Comparison of ENCODE assay signal across 19 cellular contexts in the genomic region with DNA sequence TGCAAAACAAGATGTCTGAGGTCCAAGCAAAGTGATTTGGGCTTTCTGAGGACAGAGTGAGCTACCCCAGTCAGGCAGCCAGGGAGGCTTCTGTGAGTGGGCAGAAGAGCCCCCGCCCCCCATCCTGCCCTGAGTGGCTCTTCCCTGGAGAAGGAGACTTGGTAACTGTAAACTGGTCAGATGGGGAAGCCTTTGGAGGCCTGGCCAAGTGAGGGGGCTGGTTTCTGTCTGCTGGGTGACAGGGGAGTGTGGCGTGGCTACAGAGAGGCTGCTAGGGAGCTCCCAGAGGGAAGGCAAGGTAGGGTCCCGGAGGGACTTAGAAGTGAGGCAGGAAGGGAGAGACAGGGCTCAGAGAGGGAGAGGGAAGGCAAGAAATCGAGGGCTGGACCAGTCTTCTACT.
DNase-seq lines count a peak whose midpoint lies in the region; ATAC-seq, FAIRE-seq and TF ChIP-seq lines count a peak whose summit lies in the region.
"Had no signal": no experiment of that assay in that cellular context is flagged by ENCODE, and none has a peak within 500 bp of the region (broad histone marks: within the 10 kb centered on the region; RNA-seq: fewer than 3 reads in every experiment).

No MANE protein-coding gene starts in this region.

- H3K23ac ChIP-seq in H1 (ENCODE audit: insufficient read length) (no peak overlapping the region), neuronal stem cell (ENCODE audit: low read depth, low read length, poor library complexity) (no peak overlapping the region)

- H2AK5ac ChIP-seq in H1 (ENCODE audit: low read depth, low read length) (peak overlapping the region; percentile 70), neuronal stem cell (ENCODE audit: low read depth, low read length) (peak overlapping the region; percentile 61)

- peak overlapping the region; percentile 88; the same call in 1 of the 2 replicates for H2BK15ac ChIP-seq in H1 (ENCODE audit: low read length)
- peak overlapping the region; percentile 50 for H2BK15ac ChIP-seq in neuronal stem cell (ENCODE audit: low read length)

- CTCF ChIA-PET in MCF 10A (lab: Yijun Ruan, JAX) (interaction anchor here (0.6 to 8.9 kb wide), 25 partner anchors 10 to 554 kb away, joined by 3 to 108 read pairs (median 4); no protein-coding TSS in a partner anchor), mammary epithelial cell (lab: Charles Lee; ENCODE audit: low non-redundant PET) (interaction anchor here (0.6 to 1.0 kb wide), 3 partner anchors 45 to 217 kb away, joined by 3 read pairs; no protein-coding TSS in a partner anchor), H1 (lab: Charles Lee; ENCODE audit: partially characterized antibody) (interaction anchor here (0.7 to 6.3 kb wide), 24 partner anchors 11 to 256 kb away, joined by 3 to 58 read pairs (median 5); no protein-coding TSS in a partner anchor)

- no peak for DNase-seq in MCF 10A (ENCODE audit: unreplicated experiment)
- DNase-seq in mammary epithelial cell = no peak
- DNase-seq in H1 (ENCODE audit: low read depth in 1 of 2, low spot score in 2 of 2) = no peak
- no peak for DNase-seq in neuronal stem cell (ENCODE audit: low spot score)
- no peak for DNase-seq in HT-29 (ENCODE audit: low spot score)
- DNase-seq in substantia nigra (lab: John Stamatoyannopoulos, UW) = no peak
- no peak for DNase-seq in NCI-H1694 treated with DMSO at 0.1 percent for 48 hours (lab: John Stamatoyannopoulos, UW)
- DNase-seq: activated naive CD4-positive, alpha-beta T cell treated with anti-CD3 and anti-CD28 coated beads, Interleukin-2, amount 10 ng/mL, durations not matched to agents 7 days and 5 days; hippocampal formation; Kasumi-1; NCI-H1417; nucleus accumbens had no signal

- TF ChIP-seq POLR2A in H1 (IDR thresholded peaks at IDR 0.05; ENCODE audit: control extremely low read depth in 1 of 2, low read depth in 2 of 2, low read length in 2 of 2) = no peak

- H3K36me3 ChIP-seq in mammary epithelial cell (ENCODE audit: insufficient read depth, low read length) (no peaks in the 10 kb centered on the region), H1 (ENCODE audit: control insufficient read depth in 2 of 4, insufficient read depth in 4 of 4, low read length in 3 of 4) (no peaks in the 10 kb centered on the region), neuronal stem cell (replicated peaks in 1 of 2; ENCODE audit: control insufficient read depth in 2 of 2, insufficient read depth in 2 of 2, low read length in 2 of 2) (no peaks in the 10 kb centered on the region)
- H3K36me3 ChIP-seq: esophagus muscularis mucosa, tibial nerve had no signal

- POLR2A ChIA-PET in MCF 10A (lab: Yijun Ruan, JAX) = interaction anchor here (0.6 to 5.1 kb wide), 7 partner anchors 58 to 567 kb away, joined by 3 to 50 read pairs (median 3); a partner anchor contains a TSS
- POLR2A ChIA-PET in H1 (lab: Charles Lee; ENCODE audit: partially characterized antibody) = interaction anchor here (1.2 to 1.3 kb wide), 2 partner anchors 11 to 244 kb away, joined by 4 read pairs; no protein-coding TSS in a partner anchor

- H4K20me1 ChIP-seq in mammary epithelial cell (ENCODE audit: insufficient read depth, low read length) (no peaks in the 10 kb centered on the region), H1 (replicated peaks in 1 of 2; ENCODE audit: control insufficient read depth in 1 of 2, insufficient read depth in 2 of 2, low read length in 2 of 2) (no peaks in the 10 kb centered on the region)

- H2BK5ac ChIP-seq in H1 (ENCODE audit: low read depth, low read length) (no peak overlapping the region), neuronal stem cell (ENCODE audit: low read length) (peak overlapping the region; percentile 16)

- ATAC-seq in GM21423 (IDR thresholded peaks at IDR 0.05; ENCODE audit: unreplicated experiment) = no peak
- ATAC-seq: GM12878, Right ventricle myocardium inferior had no signal

- H3K4me3 ChIP-seq in mammary epithelial cell (replicated peaks in 1 of 3; ENCODE audit: insufficient read depth in 1 of 3, low read depth in 2 of 3, low read length in 3 of 3) = no peak overlapping the region
- no peak overlapping the region for H3K4me3 ChIP-seq in H1 (ENCODE audit: extremely low read depth in 1 of 4, insufficient read depth in 2 of 4, low read depth in 3 of 4, low read length in 4 of 4)
- no peak overlapping the region for H3K4me3 ChIP-seq in neuronal stem cell (ENCODE audit: low read length in 2 of 2)
- H3K4me3 ChIP-seq: A549, esophagus muscularis mucosa, GM12878, tibial nerve had no signal

- FAIRE-seq in H1 (lab: Jason Lieb, UNC) = no peak
- FAIRE-seq: A549, GM12878 had no signal

- BruUV-seq in MCF 10A (replicated peaks; lab: Mats Ljungman, UMichigan) (no TSS peak), mammary epithelial cell (replicated peaks; lab: Mats Ljungman, UMichigan) (no TSS peak)

- no peak for TF ChIP-seq CTCF in MCF 10A (IDR thresholded peaks at IDR 0.05; ENCODE audit: unreplicated experiment)
- no peak for TF ChIP-seq CTCF in mammary epithelial cell (conservative IDR thresholded peaks at IDR 0.05 in 1 of 2, IDR thresholded peaks at IDR 0.05 in 1 of 2; ENCODE audit: extremely low read depth in 1 of 2, insufficient read depth in 1 of 2, low read depth in 1 of 2, low read length in 2 of 2)
- TF ChIP-seq CTCF in H1 (IDR thresholded peaks at IDR 0.05; ENCODE audit: control extremely low read depth in 1 of 3, insufficient read depth in 1 of 3, low read depth in 1 of 3, low read length in 3 of 3) = no peak

- H3K4me1 ChIP-seq in mammary epithelial cell (ENCODE audit: insufficient read depth, low read length) (peaks cover 56% of the 10 kb centered on the region), H1 (replicated peaks in 1 of 4; ENCODE audit: control insufficient read depth in 3 of 4, insufficient read depth in 4 of 4, low read length in 3 of 4) (peaks cover 0 to 7% (median 4%) of the 10 kb centered on the region in 4 experiments; a peak in 4 of 7 replicates), neuronal stem cell (ENCODE audit: control insufficient read depth in 2 of 2, insufficient read depth in 1 of 2, low read depth in 1 of 2, low read length in 2 of 2) (peaks cover 3 to 6% of the 10 kb centered on the region in 2 donors)

- H3K14ac ChIP-seq in H1 (ENCODE audit: insufficient read length) = no peak overlapping the region
- H3K14ac ChIP-seq in neuronal stem cell (ENCODE audit: low read length) = no peak overlapping the region

- H2BK20ac ChIP-seq in H1 (ENCODE audit: low read length) = peak overlapping the region; percentile 48; the same call in 1 of the 2 replicates

- no peaks in the 10 kb centered on the region for H3K79me2 ChIP-seq in mammary epithelial cell (ENCODE audit: insufficient read depth, low read length)
- H3K79me2 ChIP-seq in H1 (ENCODE audit: control insufficient read depth in 1 of 2, insufficient read depth in 2 of 2, low read length in 2 of 2) = no peaks in the 10 kb centered on the region

- H2BK120ac ChIP-seq in H1 (replicated peaks; ENCODE audit: low read depth, low read length) = no peak overlapping the region
- H2BK120ac ChIP-seq in neuronal stem cell (ENCODE audit: low read depth, low read length) = peak overlapping the region; percentile 39

- H3K27ac Mint-ChIP-seq in MCF 10A (ENCODE audit: low read depth, unreplicated experiment) = peak overlapping the region; percentile 52
- H3K27ac Mint-ChIP-seq: activated naive CD4-positive, alpha-beta T cell treated with anti-CD3 and anti-CD28 coated beads, Interleukin-2, amount 10 ng/mL, durations not matched to agents 7 days and 5 days had no signal

- no peak overlapping the region for H2AFZ ChIP-seq in mammary epithelial cell (ENCODE audit: low read depth, low read length)
- no peak overlapping the region for H2AFZ ChIP-seq in H1 (ENCODE audit: low read length)
- H2AFZ ChIP-seq in neuronal stem cell (ENCODE audit: low read length) = no peak overlapping the region

- intact Hi-C loops in MCF 10A (cut with micrococcal nuclease) (loop anchor here (10.0 kb wide), 2 partner anchors 101 to 511 kb away; no protein-coding TSS in a partner anchor), mammary epithelial cell (cut with micrococcal nuclease) (no loop called here)

- H3K23me2 ChIP-seq in H1 (ENCODE audit: low read depth, low read length) = no peaks in the 10 kb centered on the region

- no peak for TF ChIP-seq RAD21 in H1 (IDR thresholded peaks at IDR 0.05 in 1 of 2, conservative IDR thresholded peaks at IDR 0.05 in 1 of 2; ENCODE audit: low read depth in 2 of 2, low read length in 2 of 2)

- no peaks in the 10 kb centered on the region for H3K9me3 Mint-ChIP-seq in MCF 10A (ENCODE audit: unreplicated experiment)
- H3K9me3 Mint-ChIP-seq: activated naive CD4-positive, alpha-beta T cell treated with anti-CD3 and anti-CD28 coated beads, Interleukin-2, amount 10 ng/mL, durations not matched to agents 7 days and 5 days; CD8-positive, alpha-beta memory T cell had no signal

- H4K91ac ChIP-seq in H1 (replicated peaks; ENCODE audit: insufficient read length, low read length) = no peak overlapping the region
- H4K91ac ChIP-seq in neuronal stem cell (ENCODE audit: low read depth, low read length, poor library complexity) = no peak overlapping the region

- H3K36me3 Mint-ChIP-seq in MCF 10A (ENCODE audit: insufficient read depth, unreplicated experiment) = peaks cover 7% of the 10 kb centered on the region
- H3K36me3 Mint-ChIP-seq: activated naive CD4-positive, alpha-beta T cell treated with anti-CD3 and anti-CD28 coated beads, Interleukin-2, amount 10 ng/mL, durations not matched to agents 7 days and 5 days; CD8-positive, alpha-beta memory T cell had no signal

- no peak overlapping the region for H3K18ac ChIP-seq in H1 (ENCODE audit: extremely low read depth, low read length)
- peak overlapping the region; percentile 33 for H3K18ac ChIP-seq in neuronal stem cell (ENCODE audit: low read length)

- H3K27me3 Mint-ChIP-seq in MCF 10A (ENCODE audit: insufficient read depth, unreplicated experiment) = no peaks in the 10 kb centered on the region

- H3K9ac ChIP-seq in mammary epithelial cell (ENCODE audit: insufficient read depth, low read length) = no peak overlapping the region
- H3K9ac ChIP-seq in H1 (replicated peaks in 1 of 4; ENCODE audit: extremely low read depth in 1 of 4, low read depth in 3 of 4, low read length in 3 of 4) = no peak overlapping the region
- H3K9ac ChIP-seq in neuronal stem cell (ENCODE audit: low read depth, low read length, poor library complexity) = no peak overlapping the region

- H3K9me3 ChIP-seq in mammary epithelial cell (replicated peaks; ENCODE audit: insufficient read depth, low read length) (peaks cover 2% of the 10 kb centered on the region), H1 (ENCODE audit: insufficient read depth in 2 of 2, low read depth in 1 of 2, low read length in 1 of 2) (peaks cover 0 to 3% of the 10 kb centered on the region in 2 experiments; a peak in 1 of 4 replicates), neuronal stem cell (replicated peaks in 1 of 2; ENCODE audit: control insufficient read depth in 2 of 2, insufficient read depth in 1 of 2, low read depth in 1 of 2, low read length in 2 of 2) (peaks cover 2 to 3% of the 10 kb centered on the region in 2 donors)
- H3K9me3 ChIP-seq: A549, esophagus muscularis mucosa, tibial nerve had no signal

- no peak overlapping the region for H4K5ac ChIP-seq in H1 (ENCODE audit: insufficient read length, low read depth, low read length)

- no peak overlapping the region for H3K56ac ChIP-seq in H1 (replicated peaks; ENCODE audit: insufficient read length, low read depth, low read length)

- H3K4me2 ChIP-seq in mammary epithelial cell (ENCODE audit: insufficient read depth, low read depth, low read length) = no peak overlapping the region
- H3K4me2 ChIP-seq in H1 (ENCODE audit: insufficient read depth in 1 of 2, low read depth in 2 of 2, low read length in 2 of 2) = no peak overlapping the region
- no peak overlapping the region for H3K4me2 ChIP-seq in neuronal stem cell (ENCODE audit: insufficient read depth, low read length, poor library complexity, severe bottlenecking)
- H3K4me2 ChIP-seq: A549 had no signal

- H3K79me1 ChIP-seq in H1 (ENCODE audit: low read depth, low read length) = no peaks in the 10 kb centered on the region
- H3K79me1 ChIP-seq in neuronal stem cell (ENCODE audit: low read depth, low read length) = no peaks in the 10 kb centered on the region

- H3K27ac ChIP-seq in mammary epithelial cell (ENCODE audit: insufficient read depth, low read depth, low read length) (no peak overlapping the region), H1 (ENCODE audit: low read depth, low read length) (no peak overlapping the region), neuronal stem cell (replicated peaks; ENCODE audit: low read length) (no peak overlapping the region), substantia nigra (ENCODE audit: low read depth, low read length, poor library complexity, severe bottlenecking) (no peak overlapping the region)

- H3K4me3 Mint-ChIP-seq in MCF 10A (ENCODE audit: unreplicated experiment) = no peak overlapping the region
- H3K4me3 Mint-ChIP-seq: activated naive CD4-positive, alpha-beta T cell treated with anti-CD3 and anti-CD28 coated beads, Interleukin-2, amount 10 ng/mL, durations not matched to agents 7 days and 5 days had no signal

- TF ChIP-seq EP300 in H1 (IDR thresholded peaks at IDR 0.05; ENCODE audit: borderline replicate concordance in 1 of 2, low read depth in 2 of 2, low read length in 2 of 2) = no peak

- WGBS in mammary epithelial cell (ENCODE audit: low coverage, missing lambda C conversion rate) = 95% methylated on average over 3 of the region's 4 CpGs
- 86% methylated on average over 4 of the region's 4 CpGs; no CpG with 5 or more reads in 1 of the 2 experiments for WGBS in H1 (ENCODE audit: extremely low coverage in 1 of 2, insufficient coverage in 1 of 2, insufficient read length in 1 of 2, insufficient replicate concordance in 2 of 2, low coverage in 1 of 2, low lambda C conversion rate in 2 of 2, missing lambda C conversion rate in 1 of 2), 2 experiments
- WGBS in neuronal stem cell (ENCODE audit: extremely low coverage in 2 of 2, insufficient read length in 2 of 2, insufficient replicate concordance in 1 of 2), 2 donors = no CpG with 5 or more reads among the region's 4 CpGs

- peak overlapping the region; percentile 90; the same call in 1 of the 2 replicates for H2BK12ac ChIP-seq in H1 (ENCODE audit: low read depth, low read length)
- peak overlapping the region; percentile 16 for H2BK12ac ChIP-seq in neuronal stem cell (ENCODE audit: low read length)

- dilution Hi-C loops in mammary epithelial cell (cut with HindIII; ENCODE audit: low sequenced_read_pairs) = loop anchor here (5.0 kb wide), 3 partner anchors 69 to 249 kb away; no protein-coding TSS in a partner anchor

- H3K27me3 ChIP-seq in mammary epithelial cell (ENCODE audit: insufficient read depth, low read length) = no peaks in the 10 kb centered on the region
- no peaks in the 10 kb centered on the region; a peak in 1 of 7 replicates for H3K27me3 ChIP-seq in H1 (replicated peaks in 1 of 4; ENCODE audit: control insufficient read depth in 3 of 4, extremely low read depth in 1 of 4, insufficient read depth in 3 of 4, low read length in 3 of 4)
- H3K27me3 ChIP-seq in neuronal stem cell (ENCODE audit: control insufficient read depth in 3 of 3, insufficient read depth in 3 of 3, low read depth in 1 of 3, low read length in 3 of 3) = no peaks in the 10 kb centered on the region
- H3K27me3 ChIP-seq: esophagus muscularis mucosa, tibial nerve had no signal

- peaks cover 50% of the 10 kb centered on the region for H3K4me1 Mint-ChIP-seq in MCF 10A (ENCODE audit: insufficient read depth, unreplicated experiment)

- no peak overlapping the region for H4K8ac ChIP-seq in H1 (ENCODE audit: extremely low read depth, insufficient read depth, low read length)
- H4K8ac ChIP-seq in neuronal stem cell (ENCODE audit: low read depth, low read length) = no peak overlapping the region

- H3K4ac ChIP-seq in H1 (replicated peaks; ENCODE audit: insufficient read length, low read depth, low read length) (no peak overlapping the region), neuronal stem cell (ENCODE audit: low read length) (no peak overlapping the region)

- in situ Hi-C loops in mammary epithelial cell (cut with MboI; ENCODE audit: low sequenced_read_pairs in 2 of 2) = loop anchor here in 1 of 2 donors (10.0 kb wide), 1 partner anchor 251 kb away; a partner anchor contains a TSS
